ENCODE assay signal across 2 cellular contexts in the genomic region with DNA sequence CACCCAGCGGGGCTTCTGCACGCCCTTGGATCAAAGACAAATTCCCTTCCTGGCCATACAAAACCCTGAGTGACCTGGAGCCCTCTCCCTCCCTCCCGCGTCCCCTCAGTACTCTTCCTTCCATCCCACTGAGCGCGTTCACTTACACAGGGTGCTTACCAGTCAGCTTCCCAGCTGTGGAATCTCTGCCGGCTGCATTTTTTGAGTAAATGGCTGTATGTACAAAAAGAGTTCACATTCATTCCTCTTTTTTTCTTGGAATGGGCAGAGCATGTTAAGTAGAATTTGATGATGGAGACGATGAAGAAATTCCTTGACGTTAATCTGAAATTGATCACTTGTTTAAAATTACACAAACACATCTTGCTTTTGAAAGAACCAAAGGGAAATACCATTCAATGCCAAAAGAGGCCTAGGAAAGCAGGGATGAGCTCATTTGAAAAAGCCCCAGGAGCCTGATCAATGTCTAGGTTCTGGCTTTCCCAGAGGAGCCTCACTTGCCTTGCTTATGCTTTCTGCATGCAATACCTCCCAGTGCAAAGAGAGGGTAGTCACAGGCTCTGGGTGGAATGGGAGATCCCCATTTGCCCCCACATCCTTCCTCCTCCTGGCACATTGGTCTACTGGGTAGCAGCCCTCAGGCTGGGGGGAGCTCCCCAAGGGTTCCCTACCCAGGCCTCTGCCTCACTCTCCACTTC.
TF ChIP-seq lines count a peak whose summit lies in the region.

No MANE protein-coding gene starts in this region.

TF ChIP-seq in HEK293, 187 proteins besides CTCF, POLR2A, EP300 and RAD21:
- TF ChIP-seq REPIN1 (tag by site-specific recombination; IDR thresholded peaks at IDR 0.05; ENCODE audit: low read depth): no peak
- TF ChIP-seq ZEB2 (tag by site-specific recombination; IDR thresholded peaks at IDR 0.05): no peak
- TF ChIP-seq ZNF354C (tag by site-specific recombination; IDR thresholded peaks at IDR 0.05; ENCODE audit: borderline replicate concordance, low read depth): no peak
- TF ChIP-seq, protein P1, sequence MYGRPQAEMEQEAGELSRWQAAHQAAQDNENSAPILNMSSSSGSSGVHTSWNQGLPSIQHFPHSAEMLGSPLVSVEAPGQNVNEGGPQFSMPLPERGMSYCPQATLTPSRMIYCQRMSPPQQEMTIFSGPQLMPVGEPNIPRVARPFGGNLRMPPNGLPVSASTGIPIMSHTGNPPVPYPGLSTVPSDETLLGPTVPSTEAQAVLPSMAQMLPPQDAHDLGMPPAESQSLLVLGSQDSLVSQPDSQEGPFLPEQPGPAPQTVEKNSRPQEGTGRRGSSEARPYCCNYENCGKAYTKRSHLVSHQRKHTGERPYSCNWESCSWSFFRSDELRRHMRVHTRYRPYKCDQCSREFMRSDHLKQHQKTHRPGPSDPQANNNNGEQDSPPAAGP (tag by site-specific recombination; IDR thresholded peaks at IDR 0.05): peak; percentile 1; the same call in 1 of the 2 replicates
- TF ChIP-seq, protein P2, sequence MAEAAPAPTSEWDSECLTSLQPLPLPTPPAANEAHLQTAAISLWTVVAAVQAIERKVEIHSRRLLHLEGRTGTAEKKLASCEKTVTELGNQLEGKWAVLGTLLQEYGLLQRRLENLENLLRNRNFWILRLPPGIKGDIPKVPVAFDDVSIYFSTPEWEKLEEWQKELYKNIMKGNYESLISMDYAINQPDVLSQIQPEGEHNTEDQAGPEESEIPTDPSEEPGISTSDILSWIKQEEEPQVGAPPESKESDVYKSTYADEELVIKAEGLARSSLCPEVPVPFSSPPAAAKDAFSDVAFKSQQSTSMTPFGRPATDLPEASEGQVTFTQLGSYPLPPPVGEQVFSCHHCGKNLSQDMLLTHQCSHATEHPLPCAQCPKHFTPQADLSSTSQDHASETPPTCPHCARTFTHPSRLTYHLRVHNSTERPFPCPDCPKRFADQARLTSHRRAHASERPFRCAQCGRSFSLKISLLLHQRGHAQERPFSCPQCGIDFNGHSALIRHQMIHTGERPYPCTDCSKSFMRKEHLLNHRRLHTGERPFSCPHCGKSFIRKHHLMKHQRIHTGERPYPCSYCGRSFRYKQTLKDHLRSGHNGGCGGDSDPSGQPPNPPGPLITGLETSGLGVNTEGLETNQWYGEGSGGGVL (tag by site-specific recombination; IDR thresholded peaks at IDR 0.05): 0 out of 2 replicates have a peak, but pooled peaks have one; percentile 11
- TF ChIP-seq ZNF473 (tag by site-specific recombination; IDR thresholded peaks at IDR 0.05): no peak
- TF ChIP-seq, protein P3, sequence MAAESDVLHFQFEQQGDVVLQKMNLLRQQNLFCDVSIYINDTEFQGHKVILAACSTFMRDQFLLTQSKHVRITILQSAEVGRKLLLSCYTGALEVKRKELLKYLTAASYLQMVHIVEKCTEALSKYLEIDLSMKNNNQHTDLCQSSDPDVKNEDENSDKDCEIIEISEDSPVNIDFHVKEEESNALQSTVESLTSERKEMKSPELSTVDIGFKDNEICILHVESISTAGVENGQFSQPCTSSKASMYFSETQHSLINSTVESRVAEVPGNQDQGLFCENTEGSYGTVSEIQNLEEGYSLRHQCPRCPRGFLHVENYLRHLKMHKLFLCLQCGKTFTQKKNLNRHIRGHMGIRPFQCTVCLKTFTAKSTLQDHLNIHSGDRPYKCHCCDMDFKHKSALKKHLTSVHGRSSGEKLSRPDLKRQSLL (tag by site-specific recombination; IDR thresholded peaks at IDR 0.05): no peak
- TF ChIP-seq ZIC2 (tag by site-specific recombination; IDR thresholded peaks at IDR 0.05): peak; percentile 31; the same call in 1 of the 2 replicates
- TF ChIP-seq, protein P4, sequence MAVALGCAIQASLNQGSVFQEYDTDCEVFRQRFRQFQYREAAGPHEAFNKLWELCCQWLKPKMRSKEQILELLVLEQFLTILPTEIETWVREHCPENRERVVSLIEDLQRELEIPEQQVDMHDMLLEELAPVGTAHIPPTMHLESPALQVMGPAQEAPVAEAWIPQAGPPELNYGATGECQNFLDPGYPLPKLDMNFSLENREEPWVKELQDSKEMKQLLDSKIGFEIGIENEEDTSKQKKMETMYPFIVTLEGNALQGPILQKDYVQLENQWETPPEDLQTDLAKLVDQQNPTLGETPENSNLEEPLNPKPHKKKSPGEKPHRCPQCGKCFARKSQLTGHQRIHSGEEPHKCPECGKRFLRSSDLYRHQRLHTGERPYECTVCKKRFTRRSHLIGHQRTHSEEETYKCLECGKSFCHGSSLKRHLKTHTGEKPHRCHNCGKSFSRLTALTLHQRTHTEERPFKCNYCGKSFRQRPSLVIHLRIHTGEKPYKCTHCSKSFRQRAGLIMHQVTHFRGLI (tag by site-specific recombination; IDR thresholded peaks at IDR 0.05): peak; percentile 0; the same call in 1 of the 2 replicates
- no peak for TF ChIP-seq SCRT1 (tag by site-specific recombination; IDR thresholded peaks at IDR 0.05; ENCODE audit: borderline replicate concordance)
- TF ChIP-seq ZNF169 (tag by site-specific recombination; IDR thresholded peaks at IDR 0.05): no peak

TF ChIP-seq in K562, 482 proteins besides CTCF, POLR2A, EP300 and RAD21:
- no peak for TF ChIP-seq MCM7 (IDR thresholded peaks at IDR 0.05)
